Comparison of ENCODE assay signal across 12 cellular contexts in the genomic region with DNA sequence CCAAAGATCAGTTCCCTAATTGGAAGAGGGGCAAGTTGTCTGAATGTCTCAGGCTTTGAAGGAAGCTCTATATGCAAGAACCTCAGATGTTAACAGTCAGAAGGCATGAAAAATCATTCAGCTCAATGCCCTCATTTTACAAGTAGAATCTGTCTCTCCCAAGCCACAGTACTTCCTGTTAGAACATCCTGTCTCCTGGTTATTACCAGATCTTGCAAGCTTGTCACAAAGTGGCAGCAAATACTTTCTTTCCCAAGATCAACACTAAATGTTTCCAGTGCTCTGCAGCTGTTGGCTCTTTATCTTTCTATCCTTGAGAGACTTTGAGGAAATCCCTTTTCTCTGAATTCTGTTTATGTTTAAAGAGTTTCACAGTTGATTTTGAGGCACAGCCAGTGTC.
DNase-seq lines count a peak whose midpoint lies in the region; TF ChIP-seq lines count a peak whose summit lies in the region.
"Had no signal": no experiment of that assay in that cellular context is flagged by ENCODE, and none has a peak within 500 bp of the region (broad histone marks: within the 10 kb centered on the region; RNA-seq: fewer than 3 reads in every experiment).

No MANE protein-coding gene starts in this region.

- TF ChIP-seq CTCF in esophagus muscularis mucosa (IDR thresholded peaks at IDR 0.05) (no peak), RWPE1 (conservative IDR thresholded peaks at IDR 0.05; ENCODE audit: low read depth) (no peak)

- no peaks in the 10 kb centered on the region for H3K36me3 ChIP-seq in esophagus muscularis mucosa
- H3K36me3 ChIP-seq in rectal smooth muscle tissue (ENCODE audit: control insufficient read depth, insufficient read depth, low read length), result no peaks in the 10 kb centered on the region

- intact Hi-C loops in esophagus muscularis mucosa (cut with DNase I), result no loop called here

- peaks cover 35 to 65% (median 61%) of the 10 kb centered on the region in 4 donors for H3K4me1 ChIP-seq in esophagus muscularis mucosa
- H3K4me1 ChIP-seq in rectal smooth muscle tissue (ENCODE audit: control insufficient read depth, insufficient read depth, low read length), result peaks cover 41% of the 10 kb centered on the region

- POLR2A ChIA-PET in RWPE1 (lab: Yijun Ruan, JAX; ENCODE audit: low non-redundant PET), result no interaction called here

- H3K27me3 ChIP-seq in esophagus muscularis mucosa (no peaks in the 10 kb centered on the region), rectal smooth muscle tissue (ENCODE audit: control insufficient read depth, insufficient read depth, low read length) (no peaks in the 10 kb centered on the region)

- peak; percentile 14 for DNase-seq in GM03348 (ENCODE audit: low spot score)
- DNase-seq in LHCN-M2 (ENCODE audit: low read depth), result peak; percentile 91
- DNase-seq in esophagus muscularis mucosa (ENCODE audit: extremely low spot score), result no peak
- no peak for DNase-seq in HUDEP-2 (lab: John Stamatoyannopoulos, UW; ENCODE audit: unreplicated experiment in 76 of 76)
- DNase-seq in stimulated activated naive CD4-positive, alpha-beta T cell (lab: John Stamatoyannopoulos, UW), result no peak
- DNase-seq in activated CD8-positive, alpha-beta memory T cell treated with anti-CD3 and anti-CD28 coated beads, Interleukin-2, amount 50 U/mL, for 4 hours, result no peak
- no peak for DNase-seq in RWPE1 (ENCODE audit: low spot score)
- DNase-seq: activated CD8-positive, alpha-beta memory T cell treated with anti-CD3 and anti-CD28 coated beads for 24 hours; NCI-H1092; RPMI8226; stimulated activated CD8-positive, alpha-beta memory T cell treated with anti-CD3 and anti-CD28 coated beads, Interleukin-4, amount 100 ng/mL, for 48 hours had no signal

- no peak for TF ChIP-seq POLR2A in esophagus muscularis mucosa (IDR thresholded peaks at IDR 0.05; ENCODE audit: low read depth)

- CTCF ChIA-PET in RWPE1 (lab: Yijun Ruan, JAX), result interaction anchor here (0.8 kb wide), 1 partner anchor 301 kb away, joined by 3 read pairs; no protein-coding TSS in a partner anchor

- H3K4me3 ChIP-seq in esophagus muscularis mucosa (no peak overlapping the region), rectal smooth muscle tissue (ENCODE audit: low read length) (no peak overlapping the region)

- H3K9ac ChIP-seq in rectal smooth muscle tissue (ENCODE audit: low read length), result no peak overlapping the region

- H3K27ac ChIP-seq in esophagus muscularis mucosa (replicated peaks in 1 of 4) (peak overlapping the region; percentile 69 to 81 (median 74)), rectal smooth muscle tissue (ENCODE audit: low read depth, low read length) (peak overlapping the region; percentile 74), RWPE1 (no peak overlapping the region)

- no peaks in the 10 kb centered on the region for H3K9me3 ChIP-seq in esophagus muscularis mucosa

- peak; percentile 22 for TF ChIP-seq EP300 in esophagus muscularis mucosa (IDR thresholded peaks at IDR 0.05)

Comparison
In these comparisons a context has a peak if more than half of its experiments do, and no peak if none do; other contexts are left out.
1. DNase-seq: peak in GM03348 (single experiment) and LHCN-M2 (single experiment); none in esophagus muscularis mucosa (single experiment), HUDEP-2 (0 of 76), stimulated activated naive CD4-positive, alpha-beta T cell (0 of 6), activated CD8-positive, alpha-beta memory T cell treated with anti-CD3 and anti-CD28 coated beads, Interleukin-2, amount 50 U/mL, for 4 hours (single experiment) and RWPE1 (single experiment).